1 cellular context compared by ENCODE assay signal in the genomic region with DNA sequence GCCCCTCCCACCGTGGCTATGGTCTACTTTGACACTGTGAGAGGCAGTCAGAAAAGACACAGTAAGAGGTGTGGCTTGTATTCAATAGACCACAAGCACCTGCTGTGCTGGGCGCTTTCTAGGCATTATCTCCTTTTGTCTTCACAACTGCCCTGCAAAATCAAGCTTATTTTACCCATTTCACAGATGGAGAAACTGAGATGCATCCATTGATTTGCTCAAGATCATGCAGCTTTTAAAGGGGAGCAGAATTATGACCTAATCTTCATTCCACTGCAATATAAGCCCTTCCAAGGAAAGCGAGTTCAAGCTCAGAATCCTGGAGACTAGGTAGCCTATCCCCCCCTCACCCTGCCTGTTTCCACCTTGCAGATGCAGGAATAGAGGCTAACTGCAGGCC.
TF ChIP-seq lines count a peak whose summit lies in the region.

No MANE protein-coding gene starts in this region.

TF ChIP-seq in H1, 55 proteins besides CTCF, POLR2A, EP300 and RAD21 (continued from another document):
- TF ChIP-seq, protein P1, sequence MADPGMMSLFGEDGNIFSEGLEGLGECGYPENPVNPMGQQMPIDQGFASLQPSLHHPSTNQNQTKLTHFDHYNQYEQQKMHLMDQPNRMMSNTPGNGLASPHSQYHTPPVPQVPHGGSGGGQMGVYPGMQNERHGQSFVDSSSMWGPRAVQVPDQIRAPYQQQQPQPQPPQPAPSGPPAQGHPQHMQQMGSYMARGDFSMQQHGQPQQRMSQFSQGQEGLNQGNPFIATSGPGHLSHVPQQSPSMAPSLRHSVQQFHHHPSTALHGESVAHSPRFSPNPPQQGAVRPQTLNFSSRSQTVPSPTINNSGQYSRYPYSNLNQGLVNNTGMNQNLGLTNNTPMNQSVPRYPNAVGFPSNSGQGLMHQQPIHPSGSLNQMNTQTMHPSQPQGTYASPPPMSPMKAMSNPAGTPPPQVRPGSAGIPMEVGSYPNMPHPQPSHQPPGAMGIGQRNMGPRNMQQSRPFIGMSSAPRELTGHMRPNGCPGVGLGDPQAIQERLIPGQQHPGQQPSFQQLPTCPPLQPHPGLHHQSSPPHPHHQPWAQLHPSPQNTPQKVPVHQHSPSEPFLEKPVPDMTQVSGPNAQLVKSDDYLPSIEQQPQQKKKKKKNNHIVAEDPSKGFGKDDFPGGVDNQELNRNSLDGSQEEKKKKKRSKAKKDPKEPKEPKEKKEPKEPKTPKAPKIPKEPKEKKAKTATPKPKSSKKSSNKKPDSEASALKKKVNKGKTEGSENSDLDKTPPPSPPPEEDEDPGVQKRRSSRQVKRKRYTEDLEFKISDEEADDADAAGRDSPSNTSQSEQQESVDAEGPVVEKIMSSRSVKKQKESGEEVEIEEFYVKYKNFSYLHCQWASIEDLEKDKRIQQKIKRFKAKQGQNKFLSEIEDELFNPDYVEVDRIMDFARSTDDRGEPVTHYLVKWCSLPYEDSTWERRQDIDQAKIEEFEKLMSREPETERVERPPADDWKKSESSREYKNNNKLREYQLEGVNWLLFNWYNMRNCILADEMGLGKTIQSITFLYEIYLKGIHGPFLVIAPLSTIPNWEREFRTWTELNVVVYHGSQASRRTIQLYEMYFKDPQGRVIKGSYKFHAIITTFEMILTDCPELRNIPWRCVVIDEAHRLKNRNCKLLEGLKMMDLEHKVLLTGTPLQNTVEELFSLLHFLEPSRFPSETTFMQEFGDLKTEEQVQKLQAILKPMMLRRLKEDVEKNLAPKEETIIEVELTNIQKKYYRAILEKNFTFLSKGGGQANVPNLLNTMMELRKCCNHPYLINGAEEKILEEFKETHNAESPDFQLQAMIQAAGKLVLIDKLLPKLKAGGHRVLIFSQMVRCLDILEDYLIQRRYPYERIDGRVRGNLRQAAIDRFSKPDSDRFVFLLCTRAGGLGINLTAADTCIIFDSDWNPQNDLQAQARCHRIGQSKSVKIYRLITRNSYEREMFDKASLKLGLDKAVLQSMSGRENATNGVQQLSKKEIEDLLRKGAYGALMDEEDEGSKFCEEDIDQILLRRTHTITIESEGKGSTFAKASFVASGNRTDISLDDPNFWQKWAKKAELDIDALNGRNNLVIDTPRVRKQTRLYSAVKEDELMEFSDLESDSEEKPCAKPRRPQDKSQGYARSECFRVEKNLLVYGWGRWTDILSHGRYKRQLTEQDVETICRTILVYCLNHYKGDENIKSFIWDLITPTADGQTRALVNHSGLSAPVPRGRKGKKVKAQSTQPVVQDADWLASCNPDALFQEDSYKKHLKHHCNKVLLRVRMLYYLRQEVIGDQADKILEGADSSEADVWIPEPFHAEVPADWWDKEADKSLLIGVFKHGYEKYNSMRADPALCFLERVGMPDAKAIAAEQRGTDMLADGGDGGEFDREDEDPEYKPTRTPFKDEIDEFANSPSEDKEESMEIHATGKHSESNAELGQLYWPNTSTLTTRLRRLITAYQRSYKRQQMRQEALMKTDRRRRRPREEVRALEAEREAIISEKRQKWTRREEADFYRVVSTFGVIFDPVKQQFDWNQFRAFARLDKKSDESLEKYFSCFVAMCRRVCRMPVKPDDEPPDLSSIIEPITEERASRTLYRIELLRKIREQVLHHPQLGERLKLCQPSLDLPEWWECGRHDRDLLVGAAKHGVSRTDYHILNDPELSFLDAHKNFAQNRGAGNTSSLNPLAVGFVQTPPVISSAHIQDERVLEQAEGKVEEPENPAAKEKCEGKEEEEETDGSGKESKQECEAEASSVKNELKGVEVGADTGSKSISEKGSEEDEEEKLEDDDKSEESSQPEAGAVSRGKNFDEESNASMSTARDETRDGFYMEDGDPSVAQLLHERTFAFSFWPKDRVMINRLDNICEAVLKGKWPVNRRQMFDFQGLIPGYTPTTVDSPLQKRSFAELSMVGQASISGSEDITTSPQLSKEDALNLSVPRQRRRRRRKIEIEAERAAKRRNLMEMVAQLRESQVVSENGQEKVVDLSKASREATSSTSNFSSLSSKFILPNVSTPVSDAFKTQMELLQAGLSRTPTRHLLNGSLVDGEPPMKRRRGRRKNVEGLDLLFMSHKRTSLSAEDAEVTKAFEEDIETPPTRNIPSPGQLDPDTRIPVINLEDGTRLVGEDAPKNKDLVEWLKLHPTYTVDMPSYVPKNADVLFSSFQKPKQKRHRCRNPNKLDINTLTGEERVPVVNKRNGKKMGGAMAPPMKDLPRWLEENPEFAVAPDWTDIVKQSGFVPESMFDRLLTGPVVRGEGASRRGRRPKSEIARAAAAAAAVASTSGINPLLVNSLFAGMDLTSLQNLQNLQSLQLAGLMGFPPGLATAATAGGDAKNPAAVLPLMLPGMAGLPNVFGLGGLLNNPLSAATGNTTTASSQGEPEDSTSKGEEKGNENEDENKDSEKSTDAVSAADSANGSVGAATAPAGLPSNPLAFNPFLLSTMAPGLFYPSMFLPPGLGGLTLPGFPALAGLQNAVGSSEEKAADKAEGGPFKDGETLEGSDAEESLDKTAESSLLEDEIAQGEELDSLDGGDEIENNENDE (IDR thresholded peaks at IDR 0.05; ENCODE audit: insufficient replicate concordance, low read length): no peak
- TF ChIP-seq HDAC6 (IDR thresholded peaks at IDR 0.05; ENCODE audit: low read depth, low read length): no peak
- TF ChIP-seq BACH1 (IDR thresholded peaks at IDR 0.05; ENCODE audit: low read length): no peak
- TF ChIP-seq BRCA1 (IDR thresholded peaks at IDR 0.05; ENCODE audit: low read depth, low read length): no peak
- TF ChIP-seq CHD2 (IDR thresholded peaks at IDR 0.05; ENCODE audit: low read length): no peak
- peak; percentile 46 for TF ChIP-seq NANOG (IDR thresholded peaks at IDR 0.05; ENCODE audit: insufficient read depth, low read depth, low read length, poor library complexity, severe bottlenecking)
- TF ChIP-seq, protein P2, sequence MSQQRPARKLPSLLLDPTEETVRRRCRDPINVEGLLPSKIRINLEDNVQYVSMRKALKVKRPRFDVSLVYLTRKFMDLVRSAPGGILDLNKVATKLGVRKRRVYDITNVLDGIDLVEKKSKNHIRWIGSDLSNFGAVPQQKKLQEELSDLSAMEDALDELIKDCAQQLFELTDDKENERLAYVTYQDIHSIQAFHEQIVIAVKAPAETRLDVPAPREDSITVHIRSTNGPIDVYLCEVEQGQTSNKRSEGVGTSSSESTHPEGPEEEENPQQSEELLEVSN (IDR thresholded peaks at IDR 0.05): no peak
- TF ChIP-seq JUN (IDR thresholded peaks at IDR 0.05; ENCODE audit: low read depth, low read length): no peak
- TF ChIP-seq, protein P3, sequence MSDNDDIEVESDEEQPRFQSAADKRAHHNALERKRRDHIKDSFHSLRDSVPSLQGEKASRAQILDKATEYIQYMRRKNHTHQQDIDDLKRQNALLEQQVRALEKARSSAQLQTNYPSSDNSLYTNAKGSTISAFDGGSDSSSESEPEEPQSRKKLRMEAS (IDR thresholded peaks at IDR 0.05): no peak
- no peak for TF ChIP-seq GABPA (IDR thresholded peaks at IDR 0.05; ENCODE audit: borderline replicate concordance, insufficient read depth, low read length)
- TF ChIP-seq JUND (IDR thresholded peaks at IDR 0.05; ENCODE audit: low read length): no peak
- TF ChIP-seq HDAC2 (IDR thresholded peaks at IDR 0.05; ENCODE audit: borderline replicate concordance in 1 of 2, low read depth in 2 of 2, low read length in 2 of 2): peak in 1 of 2 experiments; percentile 93; a peak in 2 of 4 replicates
- no peak for TF ChIP-seq EGR1 (IDR thresholded peaks at IDR 0.05; ENCODE audit: borderline replicate concordance, low read depth, low read length)
